8 cellular contexts compared by ENCODE assay signal in the genomic region with DNA sequence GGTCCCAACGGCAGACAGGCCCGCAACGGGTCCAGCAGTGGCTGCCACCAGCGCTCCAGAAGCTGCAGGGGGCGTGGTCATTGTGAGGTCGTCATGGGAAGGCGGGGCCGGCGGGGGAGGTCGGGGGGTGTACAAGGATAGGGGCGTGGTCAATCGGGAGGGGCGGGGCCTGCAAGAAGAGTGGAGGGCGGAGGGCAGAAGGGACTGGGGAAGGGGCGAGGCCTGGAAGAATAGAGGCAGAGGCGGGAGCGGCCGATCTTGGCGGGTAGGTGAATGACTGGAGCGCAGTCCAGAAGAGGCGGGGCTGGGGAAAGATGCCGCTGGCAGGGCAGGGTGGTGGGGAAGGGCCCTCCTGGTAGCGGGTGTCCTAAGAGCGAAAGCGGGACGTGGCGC. TPM values are rescaled to one million over a fixed set of nuclear protein-coding genes. Genes with fewer than 3 reads are reported as not detected.
DNase-seq lines count a peak whose midpoint lies in the region; ATAC-seq and TF ChIP-seq lines count a peak whose summit lies in the region.

No MANE protein-coding gene starts in this region.

- H3K4me1 Mint-ChIP-seq in T-cell = peaks cover 32 to 46% (median 34%) of the 10 kb centered on the region in 3 donors
- H3K4me1 Mint-ChIP-seq in activated naive CD8-positive, alpha-beta T cell treated with anti-CD3 and anti-CD28 coated beads, Interleukin-2, amount 50 U/mL, for 24 hours = peaks cover 42% of the 10 kb centered on the region

- intact Hi-C loops in Right ventricle myocardium superior (cut with DNase I) = loop anchor here (5.0 kb wide), 1 partner anchor 41 kb away; the partner anchor contains the start of gene AP2A1

- peak overlapping the region; percentile 89 for H3K4me2 ChIP-seq in osteoblast (ENCODE audit: insufficient read depth, low read length)

- ATAC-seq in T-cell (replicated peaks in 1 of 4) (peak; percentile 30 to 53 (median 44)), Right ventricle myocardium superior (ENCODE audit: poor library complexity) (peak; percentile 78), HG03460 (IDR thresholded peaks at IDR 0.05; ENCODE audit: unreplicated experiment) (no peak)
- peak; percentile 11 for ATAC-seq in activated naive CD8-positive, alpha-beta T cell treated with anti-CD3 and anti-CD28 coated beads, Interleukin-2, amount 50 U/mL, for 24 hours

- DNase-seq in AG04449 (ENCODE audit: low read depth, low spot score) (no peak), HPDE6-E6E7 (ENCODE audit: extremely low spot score) (peak; percentile 74), T-cell (peak; percentile 56 to 88 (median 80)), Right ventricle myocardium superior (peak; percentile 95), osteoblast (ENCODE audit: insufficient read length, low spot score, missing footprints) (peak; percentile 99), superior temporal gyrus (ENCODE audit: extremely low spot score) (peak; percentile 64)
- peak; percentile 85 for DNase-seq in activated naive CD8-positive, alpha-beta T cell treated with anti-CD3 and anti-CD28 coated beads, Interleukin-2, amount 50 U/mL, for 24 hours

- H3K27me3 Mint-ChIP-seq in T-cell = no peaks in the 10 kb centered on the region
- H3K27me3 Mint-ChIP-seq in activated naive CD8-positive, alpha-beta T cell treated with anti-CD3 and anti-CD28 coated beads, Interleukin-2, amount 50 U/mL, for 24 hours = no peaks in the 10 kb centered on the region

- no peaks in the 10 kb centered on the region for H3K27me3 ChIP-seq in osteoblast (ENCODE audit: insufficient read depth, low read length)

- no peaks in the 10 kb centered on the region for H3K79me2 ChIP-seq in osteoblast (ENCODE audit: insufficient read depth, low read length)

- H3K27ac ChIP-seq in osteoblast (ENCODE audit: low read depth, low read length) = peak overlapping the region; percentile 26

- CTCF ChIA-PET in AG04449 (lab: Yijun Ruan, JAX) (no interaction called here), T-cell (lab: Charles Lee) (no interaction called here)

- TF ChIP-seq CTCF in AG04449 (IDR thresholded peaks at IDR 0.05; ENCODE audit: insufficient read depth, low read length, missing control alignments) (no peak), osteoblast (IDR thresholded peaks at IDR 0.05; ENCODE audit: extremely low read depth, low read depth, low read length) (no peak)

- H3K4me3 ChIP-seq in AG04449 (ENCODE audit: low read depth, low read length) (peak overlapping the region; percentile 76), osteoblast (ENCODE audit: insufficient read depth, low read length) (peak overlapping the region; percentile 86)

- peak overlapping the region; percentile 55 to 68 for H3K27ac Mint-ChIP-seq in T-cell
- no peak overlapping the region for H3K27ac Mint-ChIP-seq in activated naive CD8-positive, alpha-beta T cell treated with anti-CD3 and anti-CD28 coated beads, Interleukin-2, amount 50 U/mL, for 24 hours

- no peaks in the 10 kb centered on the region for H3K9me3 Mint-ChIP-seq in T-cell
- no peaks in the 10 kb centered on the region for H3K9me3 Mint-ChIP-seq in activated naive CD8-positive, alpha-beta T cell treated with anti-CD3 and anti-CD28 coated beads, Interleukin-2, amount 50 U/mL, for 24 hours

- peaks cover 11% of the 10 kb centered on the region for H3K4me1 ChIP-seq in osteoblast (ENCODE audit: insufficient read depth, low read length)

- H3K4me3 Mint-ChIP-seq in T-cell = peak overlapping the region; percentile 73 to 90 (median 85)
- H3K4me3 Mint-ChIP-seq in activated naive CD8-positive, alpha-beta T cell treated with anti-CD3 and anti-CD28 coated beads, Interleukin-2, amount 50 U/mL, for 24 hours = peak overlapping the region; percentile 78

- H3K9me3 ChIP-seq in osteoblast (ENCODE audit: low read depth, low read length) = no peaks in the 10 kb centered on the region

- H4K20me1 ChIP-seq in osteoblast (ENCODE audit: insufficient read depth, low read length) = peaks cover 2% of the 10 kb centered on the region

- peaks cover 5% of the 10 kb centered on the region for H3K36me3 Mint-ChIP-seq in T-cell
- H3K36me3 Mint-ChIP-seq in activated naive CD8-positive, alpha-beta T cell treated with anti-CD3 and anti-CD28 coated beads, Interleukin-2, amount 50 U/mL, for 24 hours (ENCODE audit: low read depth) = peaks cover 7% of the 10 kb centered on the region

- H3K36me3 ChIP-seq in osteoblast (ENCODE audit: insufficient read depth, low read length) = peaks cover 23% of the 10 kb centered on the region

- POLR2A ChIA-PET in AG04449 (lab: Yijun Ruan, JAX) = no interaction called here
- POLR2A ChIA-PET in T-cell (lab: Charles Lee) = no interaction called here

- peak overlapping the region; percentile 43 for H2AFZ ChIP-seq in osteoblast (ENCODE audit: low read length)

RNA-seq across cellular contexts. Expression of gene FUZ, which starts 4.3 kb away (rescaled TPM):
- total RNA-seq in T-cell (10 to 100 TPM; 12.8 to 31.2 (median 23.7) TPM), Right ventricle myocardium superior (19.8 TPM), osteoblast (18.6 and 29.7 TPM in 2 replicates)

RNA-seq across cellular contexts. Expression of gene MED25, which starts 9.3 kb away (rescaled TPM):
- total RNA-seq in T-cell (10 to 100 TPM; 46.0 to 64.1 (median 57.6) TPM), Right ventricle myocardium superior (83.4 TPM), osteoblast (19.5 and 20.9 TPM in 2 replicates)

RNA-seq across cellular contexts. Expression of gene AP2A1, which starts 42.0 kb away (rescaled TPM):
- total RNA-seq in T-cell (10 to 100 TPM; 49.6 to 64.8 (median 62.2) TPM), Right ventricle myocardium superior (62.7 TPM), osteoblast (93.1 and 98.1 TPM in 2 replicates)

RNA-seq across cellular contexts. Expression of gene PTOV1, which starts 42.2 kb away (rescaled TPM):
- 100 to 1,000 TPM; 149 to 165 (median 156) TPM for total RNA-seq in T-cell
- total RNA-seq in Right ventricle myocardium superior = 120 TPM
- 39.4 and 43.3 TPM in 2 replicates for total RNA-seq in osteoblast

RNA-seq across cellular contexts. Expression of gene TSKS, which starts 45.7 kb away (rescaled TPM):
- 1 to 10 TPM in 3 of 5 donors, under 1 TPM in 2; 0.23 to 4.1 (median 2.1) TPM for total RNA-seq in T-cell
- 0.86 TPM for total RNA-seq in Right ventricle myocardium superior
- not detected in 2 replicates for total RNA-seq in osteoblast
